Comparison of ENCODE assay signal across 16 cellular contexts in the genomic region with DNA sequence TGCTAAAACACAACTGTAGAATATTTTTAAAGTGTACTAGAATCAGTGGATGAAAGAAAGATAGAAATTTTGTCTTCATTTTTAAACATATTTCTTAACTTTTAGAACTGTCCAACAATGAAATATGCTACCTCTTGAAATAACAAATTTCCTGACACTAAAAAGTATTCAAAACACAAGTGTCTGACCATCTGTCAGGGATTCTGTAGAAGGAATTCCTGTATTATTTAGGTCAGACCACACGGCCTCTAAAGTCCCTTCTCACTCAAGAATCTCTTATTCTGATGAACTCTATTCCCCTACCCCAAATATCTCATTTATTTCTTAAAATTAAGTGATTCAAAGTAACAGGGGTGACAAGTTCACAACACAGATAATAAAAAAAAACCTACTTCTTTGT.
DNase-seq lines count a peak whose midpoint lies in the region; ATAC-seq and TF ChIP-seq lines count a peak whose summit lies in the region.
"Had no signal": no experiment of that assay in that cellular context is flagged by ENCODE, and none has a peak within 500 bp of the region (broad histone marks: within the 10 kb centered on the region; RNA-seq: fewer than 3 reads in every experiment).

No MANE protein-coding gene starts in this region.

- no peak overlapping the region for H3K4me3 ChIP-seq in BE2C (ENCODE audit: low read depth, low read length)
- no peak overlapping the region for H3K4me3 ChIP-seq in gastrocnemius medialis
- H3K4me3 ChIP-seq in endodermal cell (ENCODE audit: low read length) = no peak overlapping the region

- H3K9me3 Mint-ChIP-seq in brain (no peaks in the 10 kb centered on the region), nephron progenitor cell (no peaks in the 10 kb centered on the region), endodermal cell (no peaks in the 10 kb centered on the region)

- H3K4me1 Mint-ChIP-seq in brain (peaks cover 43% of the 10 kb centered on the region), nephron progenitor cell (peaks cover 78% of the 10 kb centered on the region), endodermal cell (peaks cover 32% of the 10 kb centered on the region)

- intact Hi-C loops in gastrocnemius medialis (cut with DNase I; ENCODE audit: low total_unique reads) = no loop called here

- H3K9me3 ChIP-seq in BE2C = no peaks in the 10 kb centered on the region
- no peaks in the 10 kb centered on the region for H3K9me3 ChIP-seq in gastrocnemius medialis
- no peaks in the 10 kb centered on the region for H3K9me3 ChIP-seq in endodermal cell (ENCODE audit: control insufficient read depth, low read length)

- WGBS in endodermal cell (ENCODE audit: insufficient coverage in 1 of 2, insufficient read length in 1 of 2), 2 experiments = 94% methylated on average over 1 of the region's 1 CpG; no CpG with 5 or more reads in 1 of the 2 experiments

- H3K36me3 ChIP-seq in BE2C (no peaks in the 10 kb centered on the region), gastrocnemius medialis (no peaks in the 10 kb centered on the region), endodermal cell (ENCODE audit: control insufficient read depth, insufficient read depth, low read length) (no peaks in the 10 kb centered on the region)

- H3K27ac Mint-ChIP-seq in brain (peak overlapping the region in 3 of 5 experiments; percentile 7 to 55 (median 14)), nephron progenitor cell (peak overlapping the region; percentile 81), endodermal cell (no peak overlapping the region)

- H3K27ac ChIP-seq in gastrocnemius medialis = no peak overlapping the region
- no peak overlapping the region for H3K27ac ChIP-seq in endodermal cell (ENCODE audit: low read depth, low read length)
- H3K27ac ChIP-seq: 22Rv1 had no signal

- H3K36me3 Mint-ChIP-seq in brain (no peaks in the 10 kb centered on the region), nephron progenitor cell (ENCODE audit: low read depth) (peaks cover 10% of the 10 kb centered on the region), endodermal cell (ENCODE audit: low read depth) (no peaks in the 10 kb centered on the region)

- peak; percentile 30 for DNase-seq in DMS 273 (lab: John Stamatoyannopoulos, UW; ENCODE audit: unreplicated experiment)
- no peak for DNase-seq in DMS 273 treated with DMSO at 0.1 percent for 48 hours (lab: John Stamatoyannopoulos, UW)
- peak; percentile 76 for DNase-seq in G401 (ENCODE audit: low spot score)
- DNase-seq in nephron progenitor cell = no peak
- DNase-seq in BE2C = no peak
- no peak for DNase-seq in gastrocnemius medialis
- no peak for DNase-seq in endodermal cell
- DNase-seq: DMS79, GDM1, NCI-H146, NCI-H226, SHP77 had no signal

- H3K27me3 ChIP-seq in BE2C = no peaks in the 10 kb centered on the region
- no peaks in the 10 kb centered on the region for H3K27me3 ChIP-seq in gastrocnemius medialis
- H3K27me3 ChIP-seq in endodermal cell (ENCODE audit: control insufficient read depth, insufficient read depth, low read length, poor library complexity, severe bottlenecking) = no peaks in the 10 kb centered on the region

- H3K9ac ChIP-seq in endodermal cell (ENCODE audit: extremely low read depth, low read length, poor library complexity, severe bottlenecking) = no peak overlapping the region

- H3K4me3 Mint-ChIP-seq in brain = no peak overlapping the region
- H3K4me3 Mint-ChIP-seq in nephron progenitor cell = no peak overlapping the region
- H3K4me3 Mint-ChIP-seq in endodermal cell = no peak overlapping the region

- in situ Hi-C loops in G401 (cut with HindIII; ENCODE audit: low sequenced_read_pairs) = no loop called here
- in situ Hi-C loops in gastrocnemius medialis (cut with MboI; ENCODE audit: low sequenced_read_pairs in 4 of 4) = no loop called here

- ATAC-seq in gastrocnemius medialis = no peak
- ATAC-seq: HCT116, SK-N-SH treated with all-trans-retinoic acid at 6 μM for 48 hours had no signal

- H3K27me3 Mint-ChIP-seq in brain (no peaks in the 10 kb centered on the region), nephron progenitor cell (ENCODE audit: low read depth, poor library complexity) (no peaks in the 10 kb centered on the region), endodermal cell (ENCODE audit: insufficient read depth) (no peaks in the 10 kb centered on the region)

- TF ChIP-seq CTCF in brain (conservative IDR thresholded peaks at IDR 0.05) = no peak
- no peak for TF ChIP-seq CTCF in nephron progenitor cell (IDR thresholded peaks at IDR 0.05)
- no peak for TF ChIP-seq CTCF in BE2C (IDR thresholded peaks at IDR 0.05; ENCODE audit: low read depth, low read length)
- no peak for TF ChIP-seq CTCF in gastrocnemius medialis (IDR thresholded peaks at IDR 0.05 in 4 of 5, conservative IDR thresholded peaks at IDR 0.05 in 1 of 5)
- no peak for TF ChIP-seq CTCF in endodermal cell (conservative IDR thresholded peaks at IDR 0.05)

- TF ChIP-seq POLR2A in gastrocnemius medialis (IDR thresholded peaks at IDR 0.05) = no peak

- H3K4me1 ChIP-seq in BE2C = peaks cover 13% of the 10 kb centered on the region
- H3K4me1 ChIP-seq in gastrocnemius medialis = peaks cover 0 to 11% of the 10 kb centered on the region in 2 donors
- peaks cover 8% of the 10 kb centered on the region for H3K4me1 ChIP-seq in endodermal cell (ENCODE audit: control insufficient read depth, insufficient read depth, low read length)

Comparison
In these comparisons a context has a peak if more than half of its experiments do, and no peak if none do; other contexts are left out.
1. DNase-seq: peak in DMS 273 (single experiment) and G401 (single experiment); none in DMS 273 treated with DMSO at 0.1 percent for 48 hours (single experiment), nephron progenitor cell (single experiment), BE2C (single experiment), gastrocnemius medialis (0 of 2) and endodermal cell (single experiment).